Comparison of ENCODE assay signal across 8 cellular contexts in genomic region chr10:132397671-132398565, GRCh38. TPM values are rescaled to one million over a fixed set of nuclear protein-coding genes. Genes with fewer than 3 reads are reported as not detected.
DNase-seq lines count a peak whose midpoint lies in the region; ATAC-seq and TF ChIP-seq lines count a peak whose summit lies in the region.

No MANE protein-coding gene starts in this region.

- H3K36me3 ChIP-seq in DND-41 (ENCODE audit: insufficient read depth, low read length) (no peaks in the 10 kb centered on the region), HEK293 (ENCODE audit: control insufficient read depth in 2 of 2, insufficient read depth in 1 of 2, low read length in 2 of 2) (no peaks in the 10 kb centered on the region), adipocyte (ENCODE audit: control insufficient read depth, insufficient read depth, low read length, severe bottlenecking) (no peaks in the 10 kb centered on the region), right atrium auricular region (no peaks in the 10 kb centered on the region), gastrocnemius medialis (no peaks in the 10 kb centered on the region)

- in situ Hi-C loops in gastrocnemius medialis (cut with MboI; ENCODE audit: low sequenced_read_pairs in 4 of 4): loop anchor here in 3 of 4 donors (25.0 kb wide), 2 partner anchors 139 to 239 kb away; partner anchors contain the start of gene INPP5A (in 1 of the 3)

- CTCF ChIA-PET in HEK293 (lab: Yijun Ruan, JAX): interaction anchor here (0.5 to 0.9 kb wide), 2 partner anchors 10 to 37 kb away, joined by 4 read pairs; no protein-coding TSS in a partner anchor

- peaks cover 9% of the 10 kb centered on the region; the same call in 1 of the 2 replicates for H3K79me2 ChIP-seq in DND-41 (ENCODE audit: insufficient read depth, low read length)

- H3K27ac ChIP-seq in DND-41 (ENCODE audit: low read length) (peak overlapping the region; percentile 72), HEK293 (ENCODE audit: extremely low read depth, low read depth, low read length) (no peak overlapping the region; the same call in 1 of the 2 replicates), right atrium auricular region (peak overlapping the region; percentile 91 to 92), gastrocnemius medialis (peak overlapping the region; percentile 87 to 94 (median 90))

- peaks cover 40% of the 10 kb centered on the region for H4K20me1 ChIP-seq in DND-41 (ENCODE audit: insufficient read depth, low read length)

- POLR2A ChIA-PET in HEK293 (lab: Yijun Ruan, JAX): interaction anchor here (0.7 kb wide), 1 partner anchor 8 kb away, joined by 3 read pairs; no protein-coding TSS in a partner anchor

- ATAC-seq in DND-41 (ENCODE audit: insufficient read depth, low read depth): peak; percentile 53
- peak; percentile 3 to 4 for ATAC-seq in gastrocnemius medialis
- no peak for ATAC-seq in GM21515 (IDR thresholded peaks at IDR 0.05; ENCODE audit: unreplicated experiment)

- intact Hi-C loops in gastrocnemius medialis (cut with DNase I; ENCODE audit: low total_unique reads): loop anchor here (2.0 to 10.0 kb wide), 3 partner anchors 23 to 229 kb away; no protein-coding TSS in a partner anchor

- H3K27me3 ChIP-seq in DND-41 (ENCODE audit: insufficient read depth, low read length, poor library complexity) (no peaks in the 10 kb centered on the region), adipocyte (replicated peaks; ENCODE audit: control insufficient read depth, insufficient read depth, low read length) (no peaks in the 10 kb centered on the region), right atrium auricular region (no peaks in the 10 kb centered on the region), gastrocnemius medialis (no peaks in the 10 kb centered on the region)

- H3K4me1 ChIP-seq in DND-41 (ENCODE audit: insufficient read depth, low read length): peaks cover 27% of the 10 kb centered on the region
- H3K4me1 ChIP-seq in HEK293 (ENCODE audit: control insufficient read depth, insufficient read depth, low read length): no peaks in the 10 kb centered on the region; the same call in 1 of the 2 replicates
- peaks cover 15% of the 10 kb centered on the region for H3K4me1 ChIP-seq in adipocyte (ENCODE audit: control insufficient read depth, insufficient read depth, low read length)
- H3K4me1 ChIP-seq in right atrium auricular region: peaks cover 0 to 46% of the 10 kb centered on the region in 2 donors
- H3K4me1 ChIP-seq in gastrocnemius medialis: peaks cover 19 to 38% of the 10 kb centered on the region in 2 donors

- H3K9me3 ChIP-seq in DND-41 (ENCODE audit: insufficient read depth, low read length, severe bottlenecking) (no peaks in the 10 kb centered on the region), HEK293 (ENCODE audit: control insufficient read depth, insufficient read depth, low read depth, low read length) (no peaks in the 10 kb centered on the region), adipocyte (ENCODE audit: control insufficient read depth, low read length) (no peaks in the 10 kb centered on the region), right atrium auricular region (no peaks in the 10 kb centered on the region), gastrocnemius medialis (no peaks in the 10 kb centered on the region)

- H3K9ac ChIP-seq in DND-41 (ENCODE audit: low read depth, low read length) (peak overlapping the region; percentile 73), adipocyte (ENCODE audit: low read length) (peak overlapping the region; percentile 87)

- TF ChIP-seq POLR2A in gastrocnemius medialis (IDR thresholded peaks at IDR 0.05): no peak

- peak overlapping the region; percentile 45 to 76; a peak in 3 of 4 replicates for H3K4me3 ChIP-seq in DND-41 (ENCODE audit: low read depth in 1 of 2, low read length in 2 of 2)
- H3K4me3 ChIP-seq in HEK293 (ENCODE audit: low read depth, low read length): peak overlapping the region; percentile 51
- H3K4me3 ChIP-seq in adipocyte (ENCODE audit: low read length): peak overlapping the region; percentile 87
- H3K4me3 ChIP-seq in right atrium auricular region: peak overlapping the region; percentile 91 to 99
- H3K4me3 ChIP-seq in gastrocnemius medialis: peak overlapping the region; percentile 69 to 96 (median 79)

- TF ChIP-seq CTCF in DND-41 (IDR thresholded peaks at IDR 0.05; ENCODE audit: borderline replicate concordance, extremely low read depth, low read length, poor library complexity, severe bottlenecking) (no peak), HEK293 (tag by site-specific recombination; IDR thresholded peaks at IDR 0.05) (no peak), right atrium auricular region (IDR thresholded peaks at IDR 0.05) (no peak), gastrocnemius medialis (IDR thresholded peaks at IDR 0.05 in 4 of 5, conservative IDR thresholded peaks at IDR 0.05 in 1 of 5) (peak in 1 of 5 experiments; percentile 3)

- peak overlapping the region; percentile 92 for H3K4me2 ChIP-seq in DND-41 (ENCODE audit: insufficient read depth, low read length)

- peak overlapping the region; percentile 69 for H2AFZ ChIP-seq in DND-41 (ENCODE audit: low read depth, low read length)

- DNase-seq in DND-41: peak; percentile 63
- DNase-seq in NCI-H82 treated with DMSO at 0.1 percent for 48 hours (lab: John Stamatoyannopoulos, UW; ENCODE audit: unreplicated experiment): peak; percentile 3
- DNase-seq in adipocyte (ENCODE audit: low read depth): peak; percentile 70
- peak; percentile 81 for DNase-seq in right atrium auricular region (ENCODE audit: low spot score)
- DNase-seq in gastrocnemius medialis: peak in 1 of 2 donors; percentile 41
- DNase-seq in NCI-H2196 treated with DMSO at 0.1 percent for 48 hours (lab: John Stamatoyannopoulos, UW; ENCODE audit: unreplicated experiment): no peak

TF ChIP-seq in HEK293, 187 proteins besides CTCF, POLR2A, EP300 and RAD21 (continues in another document):
- peak; percentile 41 for TF ChIP-seq KLF1 (tag by site-specific recombination; IDR thresholded peaks at IDR 0.05)
- no peak for TF ChIP-seq ZNF473 (tag by site-specific recombination; IDR thresholded peaks at IDR 0.05)
- no peak for TF ChIP-seq GFI1B (tag by site-specific recombination; IDR thresholded peaks at IDR 0.05)
- no peak for TF ChIP-seq ZNF24 (tag by site-specific recombination; IDR thresholded peaks at IDR 0.05)
- TF ChIP-seq ZNF843 (tag by site-specific recombination; IDR thresholded peaks at IDR 0.05): no peak
- peak; percentile 58 for TF ChIP-seq ZNF335 (tag by site-specific recombination; conservative IDR thresholded peaks at IDR 0.05)
- no peak for TF ChIP-seq ZNF146 (tag by site-specific recombination; IDR thresholded peaks at IDR 0.05)
- TF ChIP-seq ZNF423 (tag by site-specific recombination; IDR thresholded peaks at IDR 0.05): peak; percentile 55; the same call in 1 of the 2 replicates
- no peak for TF ChIP-seq ZNF623 (tag by site-specific recombination; IDR thresholded peaks at IDR 0.05)
- no peak for TF ChIP-seq ZNF350 (tag by site-specific recombination; IDR thresholded peaks at IDR 0.05)
- no peak for TF ChIP-seq ZSCAN18 (tag by site-specific recombination; IDR thresholded peaks at IDR 0.05)
- TF ChIP-seq ZBTB6 (tag by site-specific recombination; IDR thresholded peaks at IDR 0.05): no peak
- peak; percentile 12 for TF ChIP-seq ZBTB26 (tag by site-specific recombination; optimal IDR thresholded peaks at IDR 0.05)
- TF ChIP-seq ZNF302 (tag by site-specific recombination; IDR thresholded peaks at IDR 0.05; ENCODE audit: low read depth): no peak
- TF ChIP-seq PRDM6 (tag by site-specific recombination; IDR thresholded peaks at IDR 0.05): no peak
- TF ChIP-seq SP3 (tag by site-specific recombination; IDR thresholded peaks at IDR 0.05): no peak

RNA-seq across cellular contexts. Expression of gene PWWP2B, which starts 0.9 kb away (rescaled TPM):
- total RNA-seq in right atrium auricular region (1 to 10 TPM; 7.7 to 8.1 TPM), gastrocnemius medialis (10 to 100 TPM; 22.7 to 30.9 (median 24.4) TPM)
